In the genomic region with DNA sequence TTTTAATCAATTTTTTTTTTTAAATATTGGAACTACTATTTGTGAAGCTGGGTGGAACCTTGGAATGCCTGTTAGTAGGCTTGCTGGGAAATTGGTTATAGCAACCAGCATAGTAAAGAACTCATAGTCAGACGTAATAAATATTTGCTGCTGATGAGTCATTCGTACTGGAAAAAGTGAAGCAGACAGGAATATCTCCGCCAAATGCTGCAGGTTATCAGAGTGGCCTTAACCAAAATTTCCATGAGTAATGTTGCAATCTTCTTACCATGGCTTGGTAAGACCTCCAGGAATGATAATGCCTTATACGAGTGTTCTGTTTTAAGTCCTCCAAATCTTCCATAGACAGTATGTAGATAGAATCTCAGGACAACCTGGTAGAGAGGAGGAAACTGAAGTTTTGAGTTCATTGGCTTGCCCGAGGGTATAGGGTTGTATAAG, we compare ENCODE assay signal across 8 cellular contexts. TPM values are rescaled to one million over a fixed set of nuclear protein-coding genes. Genes with fewer than 3 reads are reported as not detected.
DNase-seq lines count a peak whose midpoint lies in the region; ATAC-seq, FAIRE-seq and TF ChIP-seq lines count a peak whose summit lies in the region.

No MANE protein-coding gene starts in this region.

- H3K4me1 ChIP-seq in endothelial cell of umbilical vein (ENCODE audit: control insufficient read depth, extremely low read depth, insufficient read depth, low read length), result peaks cover 67% of the 10 kb centered on the region

- H3K9ac ChIP-seq in endothelial cell of umbilical vein (replicated peaks; ENCODE audit: extremely low read depth, insufficient read depth, low read length), result peak overlapping the region; percentile 91

- ATAC-seq in GM21390 (IDR thresholded peaks at IDR 0.05; ENCODE audit: unreplicated experiment) (no peak), GM21737 (IDR thresholded peaks at IDR 0.05; ENCODE audit: unreplicated experiment) (no peak)

- H2AFZ ChIP-seq in endothelial cell of umbilical vein (ENCODE audit: low read depth, low read length), result no peak overlapping the region

- POLR2A ChIA-PET in endothelial cell of umbilical vein (lab: Charles Lee), result interaction anchor here (1.5 to 2.1 kb wide), 2 partner anchors 15 to 34 kb away, joined by 3 to 6 read pairs; a partner anchor contains a TSS

- no peaks in the 10 kb centered on the region for H3K9me3 ChIP-seq in endothelial cell of umbilical vein (replicated peaks; ENCODE audit: control insufficient read depth, insufficient read depth, low read length)

- dilution Hi-C loops in endothelial cell of umbilical vein (cut with MboI; ENCODE audit: extremely low pct_ligation_motif_present, low sequenced_read_pairs), result no loop called here

- no peak for TF ChIP-seq POLR2A in endothelial cell of umbilical vein (IDR thresholded peaks at IDR 0.05; ENCODE audit: low read depth, low read length)

- BruUV-seq in endothelial cell of umbilical vein (replicated peaks; lab: Mats Ljungman, UMichigan), result no TSS peak

- DNase-seq in AG10803 (ENCODE audit: low read depth) (peak; percentile 88), OCI-M1 (lab: John Stamatoyannopoulos, UW) (peak; percentile 87), endothelial cell of umbilical vein (ENCODE audit: low read depth, low spot score) (peak; percentile 97), non-pigmented ciliary epithelial cell (ENCODE audit: low read depth) (peak; percentile 97), hypothalamus (lab: John Stamatoyannopoulos, UW) (no peak), activated gamma-delta T cell (lab: John Stamatoyannopoulos, UW) (no peak)

- TF ChIP-seq CTCF in AG10803 (conservative IDR thresholded peaks at IDR 0.05; ENCODE audit: low read length) (no peak), endothelial cell of umbilical vein (IDR thresholded peaks at IDR 0.05; ENCODE audit: extremely low read depth in 1 of 2, insufficient read depth in 1 of 2, low read depth in 1 of 2, low read length in 2 of 2) (no peak)

- H3K27me3 ChIP-seq in endothelial cell of umbilical vein (ENCODE audit: control insufficient read depth in 2 of 2, insufficient read depth in 2 of 2, low read length in 2 of 2), result no peaks in the 10 kb centered on the region

- H4K20me1 ChIP-seq in endothelial cell of umbilical vein (replicated peaks; ENCODE audit: control insufficient read depth, extremely low read depth, insufficient read depth, low read length), result no peaks in the 10 kb centered on the region

- intact Hi-C loops in endothelial cell of umbilical vein (cut with micrococcal nuclease), result no loop called here

- FAIRE-seq in endothelial cell of umbilical vein (lab: Jason Lieb, UNC), result peak; percentile 72

- CTCF ChIA-PET in endothelial cell of umbilical vein (lab: Charles Lee), result interaction anchor here (0.9 to 4.8 kb wide), 6 partner anchors 9 to 146 kb away, joined by 3 to 29 read pairs (median 6); no protein-coding TSS in a partner anchor

- no peaks in the 10 kb centered on the region for H3K36me3 ChIP-seq in endothelial cell of umbilical vein (ENCODE audit: control insufficient read depth in 2 of 2, extremely low read depth in 1 of 2, insufficient read depth in 2 of 2, low read length in 2 of 2)

- H3K4me3 ChIP-seq in AG10803 (ENCODE audit: low read length), result no peak overlapping the region
- H3K4me3 ChIP-seq in endothelial cell of umbilical vein (replicated peaks in 1 of 3; ENCODE audit: insufficient read depth in 1 of 3, low read depth in 1 of 3, low read length in 3 of 3), result no peak overlapping the region

- peak overlapping the region; percentile 98 for H3K27ac ChIP-seq in endothelial cell of umbilical vein (ENCODE audit: insufficient read depth, low read depth, low read length)

- H3K9me1 ChIP-seq in endothelial cell of umbilical vein (replicated peaks; ENCODE audit: control insufficient read depth, extremely low read depth, insufficient read depth, low read length), result no peaks in the 10 kb centered on the region

- H3K79me2 ChIP-seq in endothelial cell of umbilical vein (ENCODE audit: control insufficient read depth, insufficient read depth, low read length), result peaks cover 61% of the 10 kb centered on the region

- H3K4me2 ChIP-seq in endothelial cell of umbilical vein (ENCODE audit: insufficient read depth, low read length), result peak overlapping the region; percentile 56

TF ChIP-seq in endothelial cell of umbilical vein, 7 proteins besides CTCF, POLR2A, EP300 and RAD21:
- TF ChIP-seq EZH2 (IDR thresholded peaks at IDR 0.05; ENCODE audit: borderline replicate concordance, low read depth, low read length, severe bottlenecking), result no peak
- TF ChIP-seq FOS (IDR thresholded peaks at IDR 0.05; ENCODE audit: borderline replicate concordance, insufficient read depth, low read length), result peak; percentile 95
- TF ChIP-seq MYC (IDR thresholded peaks at IDR 0.05; ENCODE audit: low read depth, low read length), result no peak
- peak; percentile 100 for TF ChIP-seq JUN (IDR thresholded peaks at IDR 0.05; ENCODE audit: borderline replicate concordance, insufficient read depth, insufficient read length, low read depth)
- TF ChIP-seq, protein P1, sequence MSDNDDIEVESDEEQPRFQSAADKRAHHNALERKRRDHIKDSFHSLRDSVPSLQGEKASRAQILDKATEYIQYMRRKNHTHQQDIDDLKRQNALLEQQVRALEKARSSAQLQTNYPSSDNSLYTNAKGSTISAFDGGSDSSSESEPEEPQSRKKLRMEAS (IDR thresholded peaks at IDR 0.05; ENCODE audit: insufficient read depth, insufficient read length), result no peak
- TF ChIP-seq GATA2 (IDR thresholded peaks at IDR 0.05; ENCODE audit: insufficient read depth, insufficient read length, low read depth, low read length), result peak; percentile 80
- TF ChIP-seq POLR2AphosphoS5 (IDR thresholded peaks at IDR 0.05; ENCODE audit: insufficient read depth, low read depth, low read length), result peak; percentile 47

RNA-seq across cellular contexts. Expression of a gene that starts 34.2 kb away (rescaled TPM):
- 75.6 and 76.5 TPM in 2 replicates for total RNA-seq in endothelial cell of umbilical vein
- 23.2 and 32.9 TPM in 2 replicates for polyA plus RNA-seq in endothelial cell of umbilical vein
- 28.8 and 30.4 TPM in 2 replicates for polyA plus RNA-seq in endothelial cell of umbilical vein (2011; cell fraction: cytosol; rRNA removed)
- 49.5 and 54.3 TPM in 2 replicates for polyA plus RNA-seq in endothelial cell of umbilical vein (2011; cell fraction: nucleus; rRNA removed)
- polyA plus RNA-seq in endothelial cell of umbilical vein (2012), result 57.3 and 67.5 TPM in 2 replicates
- polyA minus RNA-seq in endothelial cell of umbilical vein, result 99.8 and 107 TPM in 2 replicates
- polyA minus RNA-seq in endothelial cell of umbilical vein (2011; cell fraction: cytosol; rRNA and poly(A)+ RNA removed), result 27.8 TPM
- 148 and 189 TPM in 2 replicates for polyA minus RNA-seq in endothelial cell of umbilical vein (2011; cell fraction: nucleus; rRNA and poly(A)+ RNA removed)

Comparison
In these comparisons a context has a peak if more than half of its experiments do, and no peak if none do; other contexts are left out.
1. DNase-seq: peak in AG10803 (single experiment), OCI-M1 (single experiment), endothelial cell of umbilical vein (single experiment) and non-pigmented ciliary epithelial cell (single experiment); none in hypothalamus (0 of 51) and activated gamma-delta T cell (single experiment).